ENCODE assay signal across 8 cellular contexts in genomic region chr11:86115542-86116385, GRCh38. TPM values are rescaled to one million over a fixed set of nuclear protein-coding genes. Genes with fewer than 3 reads are reported as not detected.
A peak's percentile ranks its signal among the peaks of the same experiment; 100 is the strongest.
DNase-seq lines count a peak whose midpoint lies in the region; ATAC-seq and TF ChIP-seq lines count a peak whose summit lies in the region.

No MANE protein-coding gene starts in this region.

- intact Hi-C loops in left lung (cut with DNase I): no loop called here

- no peaks in the 10 kb centered on the region for H3K27me3 ChIP-seq in left lung

- peak overlapping the region in 1 of 2 donors; percentile 7 for H3K27ac ChIP-seq in left lung

- H3K4me1 ChIP-seq in left lung: peaks cover 0 to 15% of the 10 kb centered on the region in 2 donors

- H3K4me3 ChIP-seq in left lung: no peak overlapping the region

- no peaks in the 10 kb centered on the region for H3K36me3 ChIP-seq in left lung

- no peak for TF ChIP-seq CTCF in left lung (IDR thresholded peaks at IDR 0.05)

- ATAC-seq in GM18519 (IDR thresholded peaks at IDR 0.05; ENCODE audit: low FRiP score, unreplicated experiment) (peak; percentile 12), HG02642 (IDR thresholded peaks at IDR 0.05; ENCODE audit: poor library complexity, unreplicated experiment) (peak; percentile 42), left lung (peak; percentile 44)

- DNase-seq in RPMI7951 (ENCODE audit: low read depth) (peak; percentile 42), left lung (no peak), RPMI8226 (no peak), cerebellum (ENCODE audit: low spot score) (no peak), NCI-H2029 treated with DMSO at 0.1 percent for 48 hours (lab: John Stamatoyannopoulos, UW) (no peak)
- DNase-seq in activated naive CD4-positive, alpha-beta T cell treated with Interleukin-2 at 50 U/mL for 16 hours: no peak

- no peaks in the 10 kb centered on the region for H3K9me3 ChIP-seq in left lung

RNA-seq across cellular contexts. Expression of gene PICALM, which starts 46.9 kb away (rescaled TPM):
- total RNA-seq in RPMI7951 (2014; rRNA removed; shearing (Covaris generic)): 154 and 211 TPM in 2 replicates
- total RNA-seq in left lung: 100 to 1,000 TPM; 159 to 216 TPM
- total RNA-seq in cerebellum: 440 TPM
